Comparison of ENCODE assay signal across 20 cellular contexts in the genomic region with DNA sequence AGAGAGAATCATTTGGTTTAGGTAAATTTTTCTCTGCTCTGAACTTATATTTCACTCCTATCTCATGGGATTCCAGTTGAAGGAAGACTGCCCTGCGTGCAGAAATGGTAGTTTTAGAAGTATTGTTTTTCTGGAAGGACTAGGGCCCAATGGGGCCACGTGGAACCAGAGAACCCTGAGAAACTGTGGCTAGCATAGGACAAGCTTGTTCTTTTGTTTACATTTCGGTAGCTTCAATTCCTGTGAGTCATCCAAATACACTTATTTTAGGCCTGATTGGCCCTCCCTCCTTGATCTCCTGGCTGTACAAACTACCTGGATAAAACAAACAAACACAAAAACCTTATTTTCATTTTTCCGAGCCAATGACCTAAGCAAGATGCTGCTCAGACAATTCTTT.
DNase-seq lines count a peak whose midpoint lies in the region; ATAC-seq and TF ChIP-seq lines count a peak whose summit lies in the region.
"Had no signal": no experiment of that assay in that cellular context is flagged by ENCODE, and none has a peak within 500 bp of the region (broad histone marks: within the 10 kb centered on the region; RNA-seq: fewer than 3 reads in every experiment).

No MANE protein-coding gene starts in this region.

- H3K9me3 ChIP-seq in mammary epithelial cell (replicated peaks; ENCODE audit: insufficient read depth, low read length) (no peaks in the 10 kb centered on the region), fibroblast of lung (ENCODE audit: control insufficient read depth, insufficient read depth, low read depth, low read length) (no peaks in the 10 kb centered on the region)
- H3K9me3 ChIP-seq: spleen, tibial artery had no signal

- no peak overlapping the region for H3K27ac Mint-ChIP-seq in MCF 10A (ENCODE audit: low read depth, unreplicated experiment)
- no peak overlapping the region for H3K27ac Mint-ChIP-seq in activated CD8-positive, alpha-beta T cell treated with anti-CD3 and anti-CD28 coated beads, Interleukin-2, amount 10 ng/mL, durations not matched to agents 7 days and 5 days
- H3K27ac Mint-ChIP-seq: activated B cell treated with CpG ODN at 0.5 μM for 24 hours; activated naive CD4-positive, alpha-beta T cell treated with anti-CD3 and anti-CD28 coated beads for 36 hours; CD8-positive, alpha-beta memory T cell; IgD-negative memory B cell; stimulated activated memory B cell treated with anti-CD40 and anti-IgM and Interleukin-4, amounts not matched to agents 10 μg/mL and 1 μg/mL and 100 μg/mL, for 72 hours; T-helper 1 cell treated with Interleukin-12 subunit alpha and Interleukin-12 subunit beta and Interleukin-4 antibody, amounts not matched to agents 30 μg/mL and 1 μg/mL, for 36 hours had no signal

- no peak overlapping the region for H3K4me3 Mint-ChIP-seq in MCF 10A (ENCODE audit: unreplicated experiment)
- H3K4me3 Mint-ChIP-seq in activated CD8-positive, alpha-beta T cell treated with anti-CD3 and anti-CD28 coated beads, Interleukin-2, amount 10 ng/mL, durations not matched to agents 7 days and 5 days: no peak overlapping the region
- H3K4me3 Mint-ChIP-seq: activated B cell treated with CpG ODN at 0.5 μM for 24 hours; activated naive CD4-positive, alpha-beta T cell treated with anti-CD3 and anti-CD28 coated beads for 36 hours; CD8-positive, alpha-beta memory T cell; central memory CD8-positive, alpha-beta T cell; IgD-negative memory B cell; stimulated activated memory B cell treated with anti-CD40 and anti-IgM and Interleukin-4, amounts not matched to agents 10 μg/mL and 1 μg/mL and 100 μg/mL, for 72 hours; T-helper 1 cell treated with Interleukin-12 subunit alpha and Interleukin-12 subunit beta and Interleukin-4 antibody, amounts not matched to agents 30 μg/mL and 1 μg/mL, for 36 hours had no signal

- peaks cover 15% of the 10 kb centered on the region for H3K4me1 Mint-ChIP-seq in MCF 10A (ENCODE audit: insufficient read depth, unreplicated experiment)
- H3K4me1 Mint-ChIP-seq in activated CD8-positive, alpha-beta T cell treated with anti-CD3 and anti-CD28 coated beads, Interleukin-2, amount 10 ng/mL, durations not matched to agents 7 days and 5 days (ENCODE audit: low read depth): no peaks in the 10 kb centered on the region
- H3K4me1 Mint-ChIP-seq: activated B cell treated with CpG ODN at 0.5 μM for 24 hours; central memory CD8-positive, alpha-beta T cell; IgD-negative memory B cell; stimulated activated memory B cell treated with anti-CD40 and anti-IgM and Interleukin-4, amounts not matched to agents 10 μg/mL and 1 μg/mL and 100 μg/mL, for 72 hours had no signal

- BruUV-seq in MCF 10A (replicated peaks; lab: Mats Ljungman, UMichigan): no TSS peak
- no TSS peak for BruUV-seq in mammary epithelial cell (replicated peaks; lab: Mats Ljungman, UMichigan)

- no peaks in the 10 kb centered on the region for H3K4me1 ChIP-seq in mammary epithelial cell (ENCODE audit: insufficient read depth, low read length)
- no peaks in the 10 kb centered on the region for H3K4me1 ChIP-seq in fibroblast of lung (ENCODE audit: control insufficient read depth, extremely low read depth, insufficient read depth, low read length)
- H3K4me1 ChIP-seq: spleen had no signal

- H3K9ac ChIP-seq in mammary epithelial cell (ENCODE audit: insufficient read depth, low read length) (no peak overlapping the region), fibroblast of lung (ENCODE audit: insufficient read depth, low read length) (no peak overlapping the region)

- H3K79me2 ChIP-seq in mammary epithelial cell (ENCODE audit: insufficient read depth, low read length) (no peaks in the 10 kb centered on the region), fibroblast of lung (ENCODE audit: control insufficient read depth, insufficient read depth, low read length) (no peaks in the 10 kb centered on the region)

- ATAC-seq in activated CD8-positive, alpha-beta T cell treated with anti-CD3 and anti-CD28 coated beads, Interleukin-2, amount 10 ng/mL, durations not matched to agents 7 days and 5 days: no peak
- ATAC-seq in HG02981 (IDR thresholded peaks at IDR 0.05; ENCODE audit: unreplicated experiment): no peak
- ATAC-seq: stimulated activated memory B cell treated with anti-CD40 and anti-IgM and Interleukin-4, amounts not matched to agents 10 μg/mL and 1 μg/mL and 100 μg/mL, for 72 hours had no signal

- TF ChIP-seq CTCF in MCF 10A (IDR thresholded peaks at IDR 0.05; ENCODE audit: unreplicated experiment) (no peak), mammary epithelial cell (conservative IDR thresholded peaks at IDR 0.05 in 1 of 2, IDR thresholded peaks at IDR 0.05 in 1 of 2; ENCODE audit: extremely low read depth in 1 of 2, insufficient read depth in 1 of 2, low read depth in 1 of 2, low read length in 2 of 2) (no peak), fibroblast of lung (conservative IDR thresholded peaks at IDR 0.05 in 1 of 2, IDR thresholded peaks at IDR 0.05 in 1 of 2; ENCODE audit: low read depth in 1 of 2, low read length in 2 of 2) (no peak)

- H2AFZ ChIP-seq in mammary epithelial cell (ENCODE audit: low read depth, low read length) (no peak overlapping the region), fibroblast of lung (ENCODE audit: low read length) (no peak overlapping the region)

- H3K27me3 ChIP-seq in mammary epithelial cell (ENCODE audit: insufficient read depth, low read length) (peaks cover 4% of the 10 kb centered on the region), fibroblast of lung (ENCODE audit: control insufficient read depth, insufficient read depth, low read length) (no peaks in the 10 kb centered on the region)
- H3K27me3 ChIP-seq: spleen, tibial artery had no signal

- H3K27me3 Mint-ChIP-seq in MCF 10A (ENCODE audit: insufficient read depth, unreplicated experiment): no peaks in the 10 kb centered on the region
- H3K27me3 Mint-ChIP-seq in activated CD8-positive, alpha-beta T cell treated with anti-CD3 and anti-CD28 coated beads, Interleukin-2, amount 10 ng/mL, durations not matched to agents 7 days and 5 days (ENCODE audit: low read depth): peaks cover 3% of the 10 kb centered on the region
- H3K27me3 Mint-ChIP-seq: activated B cell treated with CpG ODN at 0.5 μM for 24 hours; CD8-positive, alpha-beta memory T cell; central memory CD8-positive, alpha-beta T cell; stimulated activated memory B cell treated with anti-CD40 and anti-IgM and Interleukin-4, amounts not matched to agents 10 μg/mL and 1 μg/mL and 100 μg/mL, for 72 hours had no signal

- no peak overlapping the region for H3K27ac ChIP-seq in mammary epithelial cell (ENCODE audit: insufficient read depth, low read depth, low read length)
- no peak overlapping the region for H3K27ac ChIP-seq in fibroblast of lung (ENCODE audit: insufficient read depth, low read length)
- H3K27ac ChIP-seq: spleen, tibial artery had no signal

- H3K36me3 Mint-ChIP-seq in MCF 10A (ENCODE audit: insufficient read depth, unreplicated experiment): no peaks in the 10 kb centered on the region
- H3K36me3 Mint-ChIP-seq in activated CD8-positive, alpha-beta T cell treated with anti-CD3 and anti-CD28 coated beads, Interleukin-2, amount 10 ng/mL, durations not matched to agents 7 days and 5 days (ENCODE audit: low read depth): no peaks in the 10 kb centered on the region
- H3K36me3 Mint-ChIP-seq: IgD-negative memory B cell; stimulated activated memory B cell treated with anti-CD40 and anti-IgM and Interleukin-4, amounts not matched to agents 10 μg/mL and 1 μg/mL and 100 μg/mL, for 72 hours had no signal

- 70% methylated on average over 4 of the region's 4 CpGs for WGBS in mammary epithelial cell (ENCODE audit: low coverage, missing lambda C conversion rate)

- intact Hi-C loops in MCF 10A (cut with micrococcal nuclease): no loop called here
- intact Hi-C loops in mammary epithelial cell (cut with micrococcal nuclease): no loop called here

- CTCF ChIA-PET in MCF 10A (lab: Yijun Ruan, JAX): interaction anchor here (0.5 to 0.7 kb wide), 2 partner anchors 346 to 1188 kb away, joined by 3 read pairs; no protein-coding TSS in a partner anchor
- CTCF ChIA-PET in mammary epithelial cell (lab: Charles Lee; ENCODE audit: low non-redundant PET): no interaction called here
- CTCF ChIA-PET in activated CD8-positive, alpha-beta T cell treated with anti-CD3 and anti-CD28 coated beads, Interleukin-2, amount 10 ng/mL, durations not matched to agents 7 days and 5 days (lab: Charles Lee): no interaction called here

- dilution Hi-C loops in mammary epithelial cell (cut with HindIII; ENCODE audit: low sequenced_read_pairs): no loop called here

- in situ Hi-C loops in mammary epithelial cell (cut with MboI; ENCODE audit: low sequenced_read_pairs in 2 of 2): no loop called here

- H3K36me3 ChIP-seq in mammary epithelial cell (ENCODE audit: insufficient read depth, low read length) (no peaks in the 10 kb centered on the region), fibroblast of lung (ENCODE audit: control insufficient read depth, insufficient read depth, low read length) (no peaks in the 10 kb centered on the region)
- H3K36me3 ChIP-seq: spleen, tibial artery had no signal

- H3K4me3 ChIP-seq in mammary epithelial cell (replicated peaks in 1 of 3; ENCODE audit: insufficient read depth in 1 of 3, low read depth in 2 of 3, low read length in 3 of 3): no peak overlapping the region
- no peak overlapping the region for H3K4me3 ChIP-seq in fibroblast of lung (replicated peaks in 1 of 4; ENCODE audit: control extremely low read depth in 1 of 4, insufficient read depth in 1 of 4, low read depth in 3 of 4, low read length in 4 of 4)
- H3K4me3 ChIP-seq: spleen, tibial artery had no signal

- H4K20me1 ChIP-seq in mammary epithelial cell (ENCODE audit: insufficient read depth, low read length): no peaks in the 10 kb centered on the region
- no peaks in the 10 kb centered on the region for H4K20me1 ChIP-seq in fibroblast of lung (ENCODE audit: control insufficient read depth, extremely low read depth, insufficient read depth, low read length)

- no peak overlapping the region for H3K4me2 ChIP-seq in mammary epithelial cell (ENCODE audit: insufficient read depth, low read depth, low read length)
- no peak overlapping the region for H3K4me2 ChIP-seq in fibroblast of lung (ENCODE audit: extremely low read depth, insufficient read depth, low read length)

- POLR2A ChIA-PET in MCF 10A (lab: Yijun Ruan, JAX): no interaction called here
- POLR2A ChIA-PET in activated CD8-positive, alpha-beta T cell treated with anti-CD3 and anti-CD28 coated beads, Interleukin-2, amount 10 ng/mL, durations not matched to agents 7 days and 5 days (lab: Charles Lee): no interaction called here

- DNase-seq in MCF 10A (ENCODE audit: unreplicated experiment) (peak; percentile 63), mammary epithelial cell (no peak), SW480 (ENCODE audit: low spot score) (peak; percentile 70), fibroblast of lung (ENCODE audit: low read depth in 2 of 2) (peak; percentile 61 to 88), SIG-M5 treated with dmso at 0.1 percent for 504 hours (lab: John Stamatoyannopoulos, UW; ENCODE audit: unreplicated experiment) (no peak), NCI-H1694 (lab: John Stamatoyannopoulos, UW) (no peak)
- DNase-seq in activated CD8-positive, alpha-beta T cell treated with anti-CD3 and anti-CD28 coated beads, Interleukin-2, amount 10 ng/mL, durations not matched to agents 7 days and 5 days: no peak
- DNase-seq: activated B cell treated with CpG ODN at 0.5 μM for 24 hours; activated naive CD4-positive, alpha-beta T cell treated with anti-CD3 and anti-CD28 coated beads for 36 hours; CD8-positive, alpha-beta memory T cell; GF-D8; NCI-H2081 treated with DMSO at 0.1 percent for 48 hours; NCI-H774; spleen; tibial artery had no signal

- H3K9me3 Mint-ChIP-seq in MCF 10A (ENCODE audit: unreplicated experiment): no peaks in the 10 kb centered on the region
- no peaks in the 10 kb centered on the region for H3K9me3 Mint-ChIP-seq in activated CD8-positive, alpha-beta T cell treated with anti-CD3 and anti-CD28 coated beads, Interleukin-2, amount 10 ng/mL, durations not matched to agents 7 days and 5 days (ENCODE audit: insufficient read depth)
- H3K9me3 Mint-ChIP-seq: activated B cell treated with CpG ODN at 0.5 μM for 24 hours; activated naive CD4-positive, alpha-beta T cell treated with anti-CD3 and anti-CD28 coated beads for 36 hours; CD8-positive, alpha-beta memory T cell; central memory CD8-positive, alpha-beta T cell; IgD-negative memory B cell; stimulated activated memory B cell treated with anti-CD40 and anti-IgM and Interleukin-4, amounts not matched to agents 10 μg/mL and 1 μg/mL and 100 μg/mL, for 72 hours; T-helper 1 cell treated with Interleukin-12 subunit alpha and Interleukin-12 subunit beta and Interleukin-4 antibody, amounts not matched to agents 30 μg/mL and 1 μg/mL, for 36 hours had no signal

Comparison
In these comparisons a context has a peak if more than half of its experiments do, and no peak if none do; other contexts are left out.
1. DNase-seq: peak in MCF 10A (single experiment), SW480 (single experiment) and fibroblast of lung (2 of 2); none in mammary epithelial cell (single experiment), SIG-M5 treated with dmso at 0.1 percent for 504 hours (single experiment), activated CD8-positive, alpha-beta T cell treated with anti-CD3 and anti-CD28 coated beads, Interleukin-2, amount 10 ng/mL, durations not matched to agents 7 days and 5 days (single experiment) and NCI-H1694 (single experiment).